In the genomic region with DNA sequence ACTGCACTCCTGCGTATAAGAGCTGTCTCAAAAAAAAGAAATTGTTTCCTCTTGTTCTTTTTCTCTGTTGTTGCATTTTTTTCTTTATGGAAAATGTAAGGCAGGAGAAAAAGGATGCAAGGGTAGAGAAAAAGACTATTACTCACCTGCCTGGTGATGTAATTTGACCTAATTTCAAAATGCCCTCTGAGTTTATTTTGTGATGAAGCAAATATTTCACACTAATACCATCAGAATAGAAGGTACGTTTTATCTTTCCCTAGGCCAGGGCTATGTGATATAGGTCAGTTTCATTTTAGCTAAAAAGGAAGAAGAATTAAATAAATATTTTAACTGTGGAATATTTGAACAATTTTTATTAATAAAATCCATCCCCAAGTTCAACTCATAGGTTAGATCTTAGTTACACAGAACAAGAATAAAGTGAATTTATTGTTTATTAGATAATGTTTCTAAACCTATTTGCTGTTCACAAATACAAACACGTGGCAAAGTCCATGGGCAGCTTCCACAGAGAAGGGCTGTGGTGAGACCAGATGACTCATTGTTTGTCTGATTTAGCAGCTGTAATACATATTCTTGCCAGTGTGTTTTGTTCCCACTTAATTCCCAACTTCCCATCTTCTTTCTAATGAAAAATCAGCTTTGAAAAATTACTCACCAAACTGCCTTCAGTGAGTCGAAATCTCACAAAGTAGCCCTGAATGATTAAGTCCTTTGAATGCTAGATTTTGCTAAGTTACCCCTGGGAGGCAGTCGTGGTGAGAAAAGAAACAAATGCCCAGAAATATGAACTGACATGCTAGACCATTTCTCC, we compare ENCODE assay signal across 9 cellular contexts. TPM values are rescaled to one million over a fixed set of nuclear protein-coding genes. Genes with fewer than 3 reads are reported as not detected.
A peak's percentile ranks its signal among the peaks of the same experiment; 100 is the strongest.
DNase-seq lines count a peak whose midpoint lies in the region; ATAC-seq, FAIRE-seq and TF ChIP-seq lines count a peak whose summit lies in the region.
"Had no signal": no experiment of that assay in that cellular context is flagged by ENCODE, and none has a peak within 500 bp of the region (broad histone marks: within the 10 kb centered on the region; RNA-seq: fewer than 3 reads in every experiment).

No MANE protein-coding gene starts in this region.

- H3K9me3 ChIP-seq in endocrine pancreas (ENCODE audit: control insufficient read depth, low read length) (no peaks in the 10 kb centered on the region), pancreas (no peaks in the 10 kb centered on the region)

- FAIRE-seq in pancreas (lab: Jason Lieb, UNC): no peak

- H3K36me3 ChIP-seq in endocrine pancreas (ENCODE audit: control insufficient read depth, insufficient read depth, low read length) (no peaks in the 10 kb centered on the region), pancreas (no peaks in the 10 kb centered on the region)

- peak in 1 of 4 donors; percentile 16 for TF ChIP-seq CTCF in pancreas (IDR thresholded peaks at IDR 0.05)

- H3K4me1 ChIP-seq in endocrine pancreas (ENCODE audit: control insufficient read depth, insufficient read depth, low read length) (peaks cover 5% of the 10 kb centered on the region), pancreas (peaks cover 6 to 15% (median 9%) of the 10 kb centered on the region in 3 donors)

- DNase-seq in GM04504 (ENCODE audit: low read depth): peak; percentile 66
- peak; percentile 21 for DNase-seq in NCI-H2029 treated with DMSO at 0.1 percent for 48 hours (lab: John Stamatoyannopoulos, UW)
- peak in 4 of 6 donors; percentile 54 to 64 (median 57) for DNase-seq in pancreas
- no peak for DNase-seq in NCI-H2107 treated with DMSO at 0.1 percent for 48 hours (lab: John Stamatoyannopoulos, UW; ENCODE audit: unreplicated experiment)
- DNase-seq in KG1 (lab: John Stamatoyannopoulos, UW): no peak
- DNase-seq: effector CD8-positive, alpha-beta T cell had no signal

- peak overlapping the region; percentile 3 to 81 (median 52) for H3K27ac ChIP-seq in pancreas

- intact Hi-C loops in pancreas (cut with DNase I): no loop called here

- H3K9ac ChIP-seq in endocrine pancreas (ENCODE audit: control insufficient read depth, insufficient read depth, low read length): no peak overlapping the region

- H3K4me3 ChIP-seq in endocrine pancreas (ENCODE audit: control insufficient read depth, insufficient read depth, low read length): peak overlapping the region; percentile 27
- H3K4me3 ChIP-seq in pancreas: no peak overlapping the region

- 30 to 32% methylated on average over 5 of the region's 5 CpGs for whole genome bisulfite sequencing in pancreas, 2 donors

- ATAC-seq in pancreas (peak; percentile 94 to 97 (median 96)), GM19351 (IDR thresholded peaks at IDR 0.05; ENCODE audit: unreplicated experiment) (no peak), GM21447 (IDR thresholded peaks at IDR 0.05; ENCODE audit: unreplicated experiment) (no peak)

- H3K27me3 ChIP-seq in endocrine pancreas (ENCODE audit: control insufficient read depth, insufficient read depth, low read length) (no peaks in the 10 kb centered on the region), pancreas (no peaks in the 10 kb centered on the region)

RNA-seq across cellular contexts. Expression of a gene that starts 52.8 kb away (rescaled TPM):
- 1 to 10 TPM; 3.3 to 7.9 (median 4.9) TPM for total RNA-seq in pancreas
- 1 to 10 TPM; 5.1 to 5.5 TPM for polyA plus RNA-seq in pancreas

Comparison
In these comparisons a context has a peak if more than half of its experiments do, and no peak if none do; other contexts are left out.
1. DNase-seq: peak in GM04504 (single experiment), NCI-H2029 treated with DMSO at 0.1 percent for 48 hours (single experiment) and pancreas (4 of 6); none in NCI-H2107 treated with DMSO at 0.1 percent for 48 hours (single experiment) and KG1 (single experiment).
2. ATAC-seq: peak in pancreas (4 of 4); none in GM19351 (single experiment) and GM21447 (single experiment).